Comparison of ENCODE assay signal across 1 cellular context in genomic region chr4:175929441-175929840, GRCh38.
TF ChIP-seq lines count a peak whose summit lies in the region.

No MANE protein-coding gene starts in this region.

TF ChIP-seq in GM23338, 12 proteins besides CTCF, POLR2A, EP300 and RAD21 (continued from another document):
- TF ChIP-seq, protein P1, sequence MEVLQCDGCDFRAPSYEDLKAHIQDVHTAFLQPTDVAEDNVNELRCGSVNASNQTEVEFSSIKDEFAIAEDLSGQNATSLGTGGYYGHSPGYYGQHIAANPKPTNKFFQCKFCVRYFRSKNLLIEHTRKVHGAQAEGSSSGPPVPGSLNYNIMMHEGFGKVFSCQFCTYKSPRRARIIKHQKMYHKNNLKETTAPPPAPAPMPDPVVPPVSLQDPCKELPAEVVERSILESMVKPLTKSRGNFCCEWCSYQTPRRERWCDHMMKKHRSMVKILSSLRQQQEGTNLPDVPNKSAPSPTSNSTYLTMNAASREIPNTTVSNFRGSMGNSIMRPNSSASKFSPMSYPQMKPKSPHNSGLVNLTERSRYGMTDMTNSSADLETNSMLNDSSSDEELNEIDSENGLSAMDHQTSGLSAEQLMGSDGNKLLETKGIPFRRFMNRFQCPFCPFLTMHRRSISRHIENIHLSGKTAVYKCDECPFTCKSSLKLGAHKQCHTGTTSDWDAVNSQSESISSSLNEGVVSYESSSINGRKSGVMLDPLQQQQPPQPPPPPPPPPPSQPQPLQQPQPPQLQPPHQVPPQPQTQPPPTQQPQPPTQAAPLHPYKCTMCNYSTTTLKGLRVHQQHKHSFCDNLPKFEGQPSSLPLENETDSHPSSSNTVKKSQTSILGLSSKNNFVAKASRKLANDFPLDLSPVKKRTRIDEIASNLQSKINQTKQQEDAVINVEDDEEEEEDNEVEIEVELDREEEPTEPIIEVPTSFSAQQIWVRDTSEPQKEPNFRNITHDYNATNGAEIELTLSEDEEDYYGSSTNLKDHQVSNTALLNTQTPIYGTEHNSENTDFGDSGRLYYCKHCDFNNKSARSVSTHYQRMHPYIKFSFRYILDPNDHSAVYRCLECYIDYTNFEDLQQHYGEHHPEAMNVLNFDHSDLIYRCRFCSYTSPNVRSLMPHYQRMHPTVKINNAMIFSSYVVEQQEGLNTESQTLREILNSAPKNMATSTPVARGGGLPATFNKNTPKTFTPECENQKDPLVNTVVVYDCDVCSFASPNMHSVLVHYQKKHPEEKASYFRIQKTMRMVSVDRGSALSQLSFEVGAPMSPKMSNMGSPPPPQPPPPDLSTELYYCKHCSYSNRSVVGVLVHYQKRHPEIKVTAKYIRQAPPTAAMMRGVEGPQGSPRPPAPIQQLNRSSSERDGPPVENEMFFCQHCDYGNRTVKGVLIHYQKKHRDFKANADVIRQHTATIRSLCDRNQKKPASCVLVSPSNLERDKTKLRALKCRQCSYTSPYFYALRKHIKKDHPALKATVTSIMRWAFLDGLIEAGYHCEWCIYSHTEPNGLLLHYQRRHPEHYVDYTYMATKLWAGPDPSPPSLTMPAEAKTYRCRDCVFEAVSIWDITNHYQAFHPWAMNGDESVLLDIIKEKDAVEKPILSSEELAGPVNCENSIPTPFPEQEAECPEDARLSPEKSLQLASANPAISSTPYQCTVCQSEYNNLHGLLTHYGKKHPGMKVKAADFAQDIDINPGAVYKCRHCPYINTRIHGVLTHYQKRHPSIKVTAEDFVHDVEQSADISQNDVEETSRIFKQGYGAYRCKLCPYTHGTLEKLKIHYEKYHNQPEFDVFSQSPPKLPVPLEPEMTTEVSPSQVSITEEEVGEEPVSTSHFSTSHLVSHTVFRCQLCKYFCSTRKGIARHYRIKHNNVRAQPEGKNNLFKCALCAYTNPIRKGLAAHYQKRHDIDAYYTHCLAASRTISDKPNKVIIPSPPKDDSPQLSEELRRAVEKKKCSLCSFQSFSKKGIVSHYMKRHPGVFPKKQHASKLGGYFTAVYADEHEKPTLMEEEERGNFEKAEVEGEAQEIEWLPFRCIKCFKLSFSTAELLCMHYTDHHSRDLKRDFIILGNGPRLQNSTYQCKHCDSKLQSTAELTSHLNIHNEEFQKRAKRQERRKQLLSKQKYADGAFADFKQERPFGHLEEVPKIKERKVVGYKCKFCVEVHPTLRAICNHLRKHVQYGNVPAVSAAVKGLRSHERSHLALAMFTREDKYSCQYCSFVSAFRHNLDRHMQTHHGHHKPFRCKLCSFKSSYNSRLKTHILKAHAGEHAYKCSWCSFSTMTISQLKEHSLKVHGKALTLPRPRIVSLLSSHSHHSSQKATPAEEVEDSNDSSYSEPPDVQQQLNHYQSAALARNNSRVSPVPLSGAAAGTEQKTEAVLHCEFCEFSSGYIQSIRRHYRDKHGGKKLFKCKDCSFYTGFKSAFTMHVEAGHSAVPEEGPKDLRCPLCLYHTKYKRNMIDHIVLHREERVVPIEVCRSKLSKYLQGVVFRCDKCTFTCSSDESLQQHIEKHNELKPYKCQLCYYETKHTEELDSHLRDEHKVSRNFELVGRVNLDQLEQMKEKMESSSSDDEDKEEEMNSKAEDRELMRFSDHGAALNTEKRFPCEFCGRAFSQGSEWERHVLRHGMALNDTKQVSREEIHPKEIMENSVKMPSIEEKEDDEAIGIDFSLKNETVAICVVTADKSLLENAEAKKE (CRISPR knock-in tag; IDR thresholded peaks at IDR 0.05) = no peak
- TF ChIP-seq, protein P2, sequence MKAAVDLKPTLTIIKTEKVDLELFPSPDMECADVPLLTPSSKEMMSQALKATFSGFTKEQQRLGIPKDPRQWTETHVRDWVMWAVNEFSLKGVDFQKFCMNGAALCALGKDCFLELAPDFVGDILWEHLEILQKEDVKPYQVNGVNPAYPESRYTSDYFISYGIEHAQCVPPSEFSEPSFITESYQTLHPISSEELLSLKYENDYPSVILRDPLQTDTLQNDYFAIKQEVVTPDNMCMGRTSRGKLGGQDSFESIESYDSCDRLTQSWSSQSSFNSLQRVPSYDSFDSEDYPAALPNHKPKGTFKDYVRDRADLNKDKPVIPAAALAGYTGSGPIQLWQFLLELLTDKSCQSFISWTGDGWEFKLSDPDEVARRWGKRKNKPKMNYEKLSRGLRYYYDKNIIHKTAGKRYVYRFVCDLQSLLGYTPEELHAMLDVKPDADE (IDR thresholded peaks at IDR 0.05) = no peak
- TF ChIP-seq STAT1 (IDR thresholded peaks at IDR 0.05; ENCODE audit: unreplicated experiment) = no peak
- TF ChIP-seq POLR2AphosphoS5 (IDR thresholded peaks at IDR 0.05; ENCODE audit: low read depth) = no peak
